Comparison of ENCODE assay signal across 9 cellular contexts in genomic region chr20:46683620-46683938, GRCh38. TPM values are rescaled to one million over a fixed set of nuclear protein-coding genes. Genes with fewer than 3 reads are reported as not detected.
A peak's percentile ranks its signal among the peaks of the same experiment; 100 is the strongest.
DNase-seq lines count a peak whose midpoint lies in the region; ATAC-seq and TF ChIP-seq lines count a peak whose summit lies in the region.
"Had no signal": no experiment of that assay in that cellular context is flagged by ENCODE, and none has a peak within 500 bp of the region (broad histone marks: within the 10 kb centered on the region; RNA-seq: fewer than 3 reads in every experiment).

No MANE protein-coding gene starts in this region.

- no peak for DNase-seq in breast epithelium (ENCODE audit: low spot score in 2 of 2)
- DNase-seq in colonic mucosa, result no peak
- DNase-seq in NCI-H1048 (lab: John Stamatoyannopoulos, UW), result no peak
- no peak for DNase-seq in NCI-H1092 (lab: John Stamatoyannopoulos, UW)

- no peaks in the 10 kb centered on the region for H3K27me3 ChIP-seq in HUES48 (ENCODE audit: control insufficient read depth, insufficient read depth, low read length)
- no peaks in the 10 kb centered on the region for H3K27me3 ChIP-seq in breast epithelium
- no peaks in the 10 kb centered on the region for H3K27me3 ChIP-seq in skeletal muscle tissue (ENCODE audit: control insufficient read depth in 3 of 3, insufficient read depth in 3 of 3, low read length in 3 of 3)
- no peaks in the 10 kb centered on the region for H3K27me3 ChIP-seq in colonic mucosa

- peaks cover 30% of the 10 kb centered on the region for H3K36me3 ChIP-seq in HUES48 (ENCODE audit: control insufficient read depth, insufficient read depth, low read length)
- H3K36me3 ChIP-seq in breast epithelium, result no peaks in the 10 kb centered on the region
- peaks cover 5 to 9% (median 6%) of the 10 kb centered on the region in 3 donors for H3K36me3 ChIP-seq in skeletal muscle tissue (ENCODE audit: control insufficient read depth in 3 of 3, insufficient read depth in 3 of 3, low read length in 3 of 3)
- no peaks in the 10 kb centered on the region for H3K36me3 ChIP-seq in colonic mucosa

- TF ChIP-seq POLR2A in breast epithelium (IDR thresholded peaks at IDR 0.05), result no peak

- peak overlapping the region; percentile 70 for H3K27ac ChIP-seq in HUES48 (ENCODE audit: low read depth, low read length)
- peak overlapping the region in 1 of 2 donors; percentile 77 for H3K27ac ChIP-seq in breast epithelium
- H3K27ac ChIP-seq in skeletal muscle tissue (ENCODE audit: low read depth, low read length), result no peak overlapping the region
- H3K27ac ChIP-seq in colonic mucosa, result no peak overlapping the region

- H3K4me1 ChIP-seq in HUES48 (ENCODE audit: control insufficient read depth, insufficient read depth, low read length), result peaks cover 33% of the 10 kb centered on the region
- H3K4me1 ChIP-seq in breast epithelium, result peaks cover 0 to 3% of the 10 kb centered on the region in 2 donors
- H3K4me1 ChIP-seq in skeletal muscle tissue (ENCODE audit: control insufficient read depth in 3 of 3, insufficient read depth in 3 of 3, low read length in 3 of 3), result peaks cover 24 to 37% (median 37%) of the 10 kb centered on the region in 3 donors
- H3K4me1 ChIP-seq in colonic mucosa, result peaks cover 10% of the 10 kb centered on the region

- ATAC-seq in GM19328 (IDR thresholded peaks at IDR 0.05; ENCODE audit: unreplicated experiment), result no peak
- ATAC-seq: Panc1 had no signal

- H3K4me3 ChIP-seq in HUES48 (ENCODE audit: low read depth, low read length) (peak overlapping the region; percentile 73), breast epithelium (peak overlapping the region; percentile 23 to 62 (median 44)), iPS-11a (ENCODE audit: low read depth, low read length) (peak overlapping the region; percentile 13), skeletal muscle tissue (ENCODE audit: low read length in 3 of 3) (peak overlapping the region; percentile 30 to 55 (median 40)), colonic mucosa (no peak overlapping the region)

- intact Hi-C loops in breast epithelium (cut with DNase I; ENCODE audit: low total_unique reads) (loop anchor here (10.0 kb wide), 1 partner anchor 1339 kb away; the partner anchor contains the start of gene SDC4), colonic mucosa (cut with DNase I) (loop anchor here (5.0 to 10.0 kb wide), 2 partner anchors 119 to 161 kb away; no protein-coding TSS in a partner anchor)

- H3K9ac ChIP-seq in HUES48 (ENCODE audit: low read depth, low read length), result peak overlapping the region; percentile 50
- H3K9ac ChIP-seq in skeletal muscle tissue (ENCODE audit: low read depth in 1 of 3, low read length in 3 of 3), result peak overlapping the region in 2 of 3 donors; percentile 7 to 28
- no peak overlapping the region for H3K9ac ChIP-seq in colonic mucosa (ENCODE audit: low read depth in 2 of 2, low read length in 2 of 2)

- TF ChIP-seq CTCF in breast epithelium (IDR thresholded peaks at IDR 0.05) (no peak), colonic mucosa (IDR thresholded peaks at IDR 0.05) (no peak)

- no peaks in the 10 kb centered on the region for H3K9me3 ChIP-seq in HUES48 (ENCODE audit: control insufficient read depth, insufficient read depth, low read length)
- H3K9me3 ChIP-seq in breast epithelium, result no peaks in the 10 kb centered on the region
- no peaks in the 10 kb centered on the region for H3K9me3 ChIP-seq in skeletal muscle tissue (ENCODE audit: control insufficient read depth in 3 of 3, low read length in 3 of 3)
- H3K9me3 ChIP-seq in colonic mucosa, result no peaks in the 10 kb centered on the region

RNA-seq across cellular contexts. Expression of gene TP53RK, which starts 5.7 kb away (rescaled TPM):
- total RNA-seq in breast epithelium, result 10 to 100 TPM; 14.4 to 29.2 (median 27.1) TPM
- total RNA-seq in skeletal muscle tissue, result 15.7 TPM
- 10 to 100 TPM in 1 of 2 donors, 1 to 10 TPM in 1; 9.2 to 11.1 TPM for total RNA-seq in colonic mucosa

RNA-seq across cellular contexts. Expression of gene SLC2A10, which starts 25.9 kb away (rescaled TPM):
- total RNA-seq in breast epithelium (10 to 100 TPM; 19.8 to 42.9 (median 26.9) TPM), skeletal muscle tissue (24.0 TPM), colonic mucosa (10 to 100 TPM; 28.3 to 43.6 TPM)

RNA-seq across cellular contexts. Expression of gene SLC13A3, which starts 32.3 kb away (rescaled TPM):
- total RNA-seq in breast epithelium, result 1 to 10 TPM; 1.3 to 2.9 (median 1.6) TPM
- 2.6 TPM for total RNA-seq in skeletal muscle tissue
- under 1 TPM; 0.08 to 0.25 TPM for total RNA-seq in colonic mucosa

Comparison
In these comparisons a context has a peak if more than half of its experiments do, and no peak if none do; other contexts are left out.
1. H3K9ac ChIP-seq: peak in HUES48 (single experiment) and skeletal muscle tissue (2 of 3); none in colonic mucosa (0 of 2).